Comparison of ENCODE assay signal across 8 cellular contexts in genomic region chr1:151254217-151255213, GRCh38. TPM values are rescaled to one million over a fixed set of nuclear protein-coding genes. Genes with fewer than 3 reads are reported as not detected.
A peak's percentile ranks its signal among the peaks of the same experiment; 100 is the strongest.
DNase-seq lines count a peak whose midpoint lies in the region; ATAC-seq and TF ChIP-seq lines count a peak whose summit lies in the region.

Gene PSMD4, plus strand, starts transcription at chr1:151254734. Its CDS starts 49 bp downstream, at chr1:151254783.

- ATAC-seq in HG02763 (IDR thresholded peaks at IDR 0.05; ENCODE audit: unreplicated experiment), result peak; percentile 90

- no CpG with 5 or more reads among the region's 56 CpGs for whole genome bisulfite sequencing in trophoblast cell (ENCODE audit: extremely low coverage, insufficient coverage, insufficient read length)
- 0 to 16% methylated on average over 5 to 56 of the region's 56 CpGs for WGBS in transverse colon (ENCODE audit: low coverage in 1 of 2), 2 donors

- H2AK5ac ChIP-seq in trophoblast cell (ENCODE audit: low read length), result peak within 1 kb of the TSS; percentile 29

- DNase-seq in GM12865 (ENCODE audit: low read depth) (peak; percentile 98), NCI-H1436 (lab: John Stamatoyannopoulos, UW) (peak; percentile 91), T follicular helper cell (ENCODE audit: low read depth) (peak; percentile 91), adipocyte (ENCODE audit: low read depth) (peak; percentile 98), cardiac septum (ENCODE audit: low spot score) (peak; percentile 97), trophoblast cell (peak; percentile 97 to 99), transverse colon (peak; percentile 95)

- peak; percentile 86 for TF ChIP-seq POLR2A in transverse colon (IDR thresholded peaks at IDR 0.05)

- peak within 1 kb of the TSS; percentile 95 for H3K9ac ChIP-seq in adipocyte (ENCODE audit: low read length)
- H3K9ac ChIP-seq in trophoblast cell (ENCODE audit: low read length), result peak within 1 kb of the TSS; percentile 65

- peak within 1 kb of the TSS; percentile 88 for H3K27ac ChIP-seq in trophoblast cell (ENCODE audit: low read depth, low read length)
- H3K27ac ChIP-seq in transverse colon, result peak within 1 kb of the TSS; percentile 88 to 90 (median 88)

- TF ChIP-seq EP300 in transverse colon (IDR thresholded peaks at IDR 0.05; ENCODE audit: low read depth), result no peak

- peak within 1 kb of the TSS; percentile 65 for H2BK5ac ChIP-seq in trophoblast cell (ENCODE audit: low read depth, low read length, poor library complexity)

- intact Hi-C loops in cardiac septum (cut with DNase I), result loop anchor here (2.0 kb wide), 2 partner anchors 28 to 56 kb away; partner anchors contain the start of genes PIP5K1A and ZNF687
- intact Hi-C loops in transverse colon (cut with DNase I; ENCODE audit: low total_unique reads), result loop anchor here (5.0 kb wide), 1 partner anchor 57 kb away; the partner anchor contains the start of gene PIP5K1A

- H3K4me2 ChIP-seq in trophoblast cell (ENCODE audit: low read length), result peak within 1 kb of the TSS; percentile 82

- H4K8ac ChIP-seq in trophoblast cell (ENCODE audit: low read depth, low read length), result peak within 1 kb of the TSS; percentile 96

- no peak for TF ChIP-seq CTCF in GM12865 (IDR thresholded peaks at IDR 0.05; ENCODE audit: insufficient read depth, low read depth, low read length, missing control alignments)
- TF ChIP-seq CTCF in transverse colon (IDR thresholded peaks at IDR 0.05), result peak in 1 of 5 experiments; percentile 17

- peaks cover 11% of the 10 kb centered on the region for H3K79me2 ChIP-seq in trophoblast cell (ENCODE audit: control insufficient read depth, insufficient read depth, low read length, poor library complexity)

- peak within 1 kb of the TSS; percentile 86 for H4K91ac ChIP-seq in trophoblast cell (ENCODE audit: low read depth, low read length)

- H3K4me1 ChIP-seq in adipocyte (ENCODE audit: control insufficient read depth, insufficient read depth, low read length), result peaks cover 10% of the 10 kb centered on the region
- peaks cover 0 to 3% of the 10 kb centered on the region in 2 experiments for H3K4me1 ChIP-seq in trophoblast cell (ENCODE audit: control insufficient read depth in 1 of 2, insufficient read depth in 2 of 2, low read length in 2 of 2)
- peaks cover 6 to 14% (median 10%) of the 10 kb centered on the region in 4 donors for H3K4me1 ChIP-seq in transverse colon

- peaks cover 13% of the 10 kb centered on the region for H3K36me3 ChIP-seq in adipocyte (ENCODE audit: control insufficient read depth, insufficient read depth, low read length, severe bottlenecking)
- peaks cover 6 to 11% of the 10 kb centered on the region in 2 experiments for H3K36me3 ChIP-seq in trophoblast cell (ENCODE audit: control insufficient read depth in 1 of 2, insufficient read depth in 2 of 2, low read length in 2 of 2)
- H3K36me3 ChIP-seq in transverse colon, result no peaks in the 10 kb centered on the region

- peak within 1 kb of the TSS; percentile 69 for H3K14ac ChIP-seq in trophoblast cell (ENCODE audit: low read length)

- peaks cover 3% of the 10 kb centered on the region for H3K79me1 ChIP-seq in trophoblast cell (ENCODE audit: low read length)

- H3K4me3 ChIP-seq in GM12865 (ENCODE audit: low read depth, low read length), result peak within 1 kb of the TSS; percentile 97
- H3K4me3 ChIP-seq in adipocyte (ENCODE audit: low read length), result peak within 1 kb of the TSS; percentile 99
- H3K4me3 ChIP-seq in trophoblast cell (ENCODE audit: low read depth, low read length), result peak within 1 kb of the TSS; percentile 76
- peak within 1 kb of the TSS; percentile 90 to 92 (median 92) for H3K4me3 ChIP-seq in transverse colon

- in situ Hi-C loops in transverse colon (cut with MboI; ENCODE audit: low pct_ligation_motif_present in 1 of 4, low pct_unique_long_range_greater_than_20kb in 1 of 4, low sequenced_read_pairs in 3 of 4), result no loop called here

- no peak within 1 kb of the TSS for H3K23ac ChIP-seq in trophoblast cell (ENCODE audit: low read length)

- H3K4ac ChIP-seq in trophoblast cell (ENCODE audit: low read depth, low read length), result peak within 1 kb of the TSS; percentile 87

- peak within 1 kb of the TSS; percentile 44 for H2AFZ ChIP-seq in trophoblast cell (ENCODE audit: insufficient read depth, low read length, poor library complexity)

- no peak within 1 kb of the TSS for H2BK12ac ChIP-seq in trophoblast cell (ENCODE audit: low read length)

- H3K9me3 ChIP-seq in adipocyte (ENCODE audit: control insufficient read depth, low read length) (no peaks in the 10 kb centered on the region), trophoblast cell (ENCODE audit: insufficient read depth, low read depth, low read length) (no peaks in the 10 kb centered on the region), transverse colon (no peaks in the 10 kb centered on the region)

- peak within 1 kb of the TSS; percentile 83 for H4K12ac ChIP-seq in trophoblast cell (ENCODE audit: low read depth, low read length)

- H3K18ac ChIP-seq in trophoblast cell (ENCODE audit: low read length), result peak within 1 kb of the TSS; percentile 68

- H3K27me3 ChIP-seq in adipocyte (replicated peaks; ENCODE audit: control insufficient read depth, insufficient read depth, low read length), result no peaks in the 10 kb centered on the region
- no peaks in the 10 kb centered on the region for H3K27me3 ChIP-seq in trophoblast cell (ENCODE audit: insufficient read depth, low read length)
- no peaks in the 10 kb centered on the region for H3K27me3 ChIP-seq in transverse colon

- H2BK120ac ChIP-seq in trophoblast cell (ENCODE audit: insufficient read depth, low read length, poor library complexity), result peak within 1 kb of the TSS; percentile 48

RNA-seq across cellular contexts. Expression of gene PSMD4, which starts in this region (rescaled TPM):
- total RNA-seq in cardiac septum (137 TPM), transverse colon (100 to 1,000 TPM in 1 of 4 donors, 10 to 100 TPM in 3; 41.9 to 111 (median 79.5) TPM)
- polyA plus RNA-seq in trophoblast cell (2013), result 164 and 168 TPM in 2 replicates

Comparison
In these comparisons a context has a peak if more than half of its experiments do, and no peak if none do; other contexts are left out.
1. Peak in every context shown above with its lines: DNase-seq, ATAC-seq, H3K4me3 ChIP-seq and H3K27ac ChIP-seq.